Comparison of ENCODE assay signal across 10 cellular contexts in the genomic region with DNA sequence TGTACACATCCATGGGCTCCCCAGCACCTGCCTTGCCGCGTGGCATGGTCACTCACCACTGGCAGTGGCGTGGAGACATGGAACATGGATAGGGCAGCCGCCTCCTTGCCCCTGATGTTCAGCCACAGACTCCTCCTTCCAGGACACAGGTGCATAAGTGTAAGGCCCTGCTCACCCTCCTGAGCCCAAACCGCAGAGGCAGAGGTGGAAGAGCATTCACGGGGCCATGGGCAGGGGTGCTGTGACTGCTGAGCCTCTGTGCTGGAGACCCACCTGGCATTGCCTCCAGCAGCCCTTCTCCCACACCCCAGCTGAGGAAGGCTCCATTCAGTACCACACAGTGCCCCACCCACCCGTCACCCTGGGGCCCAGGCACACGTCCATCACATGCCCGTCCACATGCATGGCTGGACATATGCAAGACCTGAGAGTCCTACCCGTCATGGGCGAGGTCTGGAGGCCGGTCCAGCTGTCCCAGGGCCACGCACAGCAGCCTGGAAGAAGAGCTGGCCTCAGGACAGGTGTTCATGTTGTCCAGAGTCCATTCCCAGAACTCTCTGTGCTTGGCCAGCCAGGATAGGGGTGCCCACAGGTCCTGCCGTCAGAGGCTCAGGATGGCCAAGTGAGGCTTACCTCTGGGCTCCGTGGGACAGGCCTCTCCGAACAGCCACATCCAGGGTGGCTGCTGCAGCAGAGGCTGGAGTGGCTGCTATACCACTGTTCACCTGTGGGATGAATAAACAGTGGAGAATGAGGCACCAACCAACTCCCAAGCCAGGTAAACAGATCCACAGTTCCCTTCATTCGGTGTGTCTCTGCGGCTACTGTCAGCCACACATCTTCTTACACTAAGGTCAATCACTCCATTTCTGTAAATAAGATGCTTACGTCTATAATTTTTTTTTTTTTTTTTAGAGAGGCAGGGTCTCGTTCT. TPM values are rescaled to one million over a fixed set of nuclear protein-coding genes. Genes with fewer than 3 reads are reported as not detected.
DNase-seq lines count a peak whose midpoint lies in the region; ATAC-seq and TF ChIP-seq lines count a peak whose summit lies in the region.
"Had no signal": no experiment of that assay in that cellular context is flagged by ENCODE, and none has a peak within 500 bp of the region (broad histone marks: within the 10 kb centered on the region; RNA-seq: fewer than 3 reads in every experiment).

No MANE protein-coding gene starts in this region.

- no peak overlapping the region for H2AFZ ChIP-seq in DND-41 (ENCODE audit: low read depth, low read length)

- H3K4me1 ChIP-seq in DND-41 (ENCODE audit: insufficient read depth, low read length): peaks cover 65% of the 10 kb centered on the region

- peak overlapping the region in 1 of 2 experiments; percentile 99; a peak in 2 of 4 replicates for H3K4me3 ChIP-seq in DND-41 (ENCODE audit: low read depth in 1 of 2, low read length in 2 of 2)

- H3K27me3 ChIP-seq in DND-41 (ENCODE audit: insufficient read depth, low read length, poor library complexity): no peaks in the 10 kb centered on the region
- H3K27me3 ChIP-seq: SJCRH30 had no signal

- no peaks in the 10 kb centered on the region for H3K9me3 Mint-ChIP-seq in MCF 10A (ENCODE audit: unreplicated experiment)
- no peaks in the 10 kb centered on the region for H3K9me3 Mint-ChIP-seq in neural crest cell

- H3K4me3 Mint-ChIP-seq in MCF 10A (ENCODE audit: unreplicated experiment) (peak overlapping the region; percentile 96), neural crest cell (peak overlapping the region; percentile 83)

- H3K4me1 Mint-ChIP-seq in MCF 10A (ENCODE audit: insufficient read depth, unreplicated experiment) (peaks cover 10% of the 10 kb centered on the region), neural crest cell (peaks cover 39% of the 10 kb centered on the region)

- H3K27me3 Mint-ChIP-seq in MCF 10A (ENCODE audit: insufficient read depth, unreplicated experiment) (no peaks in the 10 kb centered on the region), neural crest cell (ENCODE audit: low read depth) (peaks cover 2% of the 10 kb centered on the region)

- peaks cover 20% of the 10 kb centered on the region for H3K36me3 Mint-ChIP-seq in MCF 10A (ENCODE audit: insufficient read depth, unreplicated experiment)
- peaks cover 2% of the 10 kb centered on the region for H3K36me3 Mint-ChIP-seq in neural crest cell (ENCODE audit: low read depth)

- BruUV-seq in MCF 10A (replicated peaks; lab: Mats Ljungman, UMichigan): no TSS peak

- intact Hi-C loops in MCF 10A (cut with micrococcal nuclease): no loop called here

- ATAC-seq in DND-41 (ENCODE audit: insufficient read depth, low read depth): no peak
- no peak for ATAC-seq in HG02798 (IDR thresholded peaks at IDR 0.05; ENCODE audit: poor library complexity, unreplicated experiment)
- ATAC-seq: sciatic nerve had no signal

- peaks cover 49% of the 10 kb centered on the region for H3K36me3 ChIP-seq in DND-41 (ENCODE audit: insufficient read depth, low read length)

- TF ChIP-seq CTCF in DND-41 (IDR thresholded peaks at IDR 0.05; ENCODE audit: borderline replicate concordance, extremely low read depth, low read length, poor library complexity, severe bottlenecking) (peak; percentile 39), MCF 10A (IDR thresholded peaks at IDR 0.05; ENCODE audit: unreplicated experiment) (no peak), neural crest cell (conservative IDR thresholded peaks at IDR 0.05) (peak; percentile 40)

- POLR2A ChIA-PET in MCF 10A (lab: Yijun Ruan, JAX): interaction anchor here (0.8 to 1.4 kb wide), 6 partner anchors 14 to 97 kb away, joined by 3 to 4 read pairs (median 3); a partner anchor contains a TSS

- peaks cover 54% of the 10 kb centered on the region for H4K20me1 ChIP-seq in DND-41 (ENCODE audit: insufficient read depth, low read length)

- peak overlapping the region; percentile 98 for H3K4me2 ChIP-seq in DND-41 (ENCODE audit: insufficient read depth, low read length)

- CTCF ChIA-PET in MCF 10A (lab: Yijun Ruan, JAX): interaction anchor here (0.7 kb wide), 1 partner anchor 197 kb away, joined by 3 read pairs; no protein-coding TSS in a partner anchor

- H3K27ac ChIP-seq in DND-41 (ENCODE audit: low read length): no peak overlapping the region; the same call in 1 of the 2 replicates

- H3K9ac ChIP-seq in DND-41 (ENCODE audit: low read depth, low read length): peak overlapping the region; percentile 87; the same call in 1 of the 2 replicates

- no peak overlapping the region for H3K27ac Mint-ChIP-seq in MCF 10A (ENCODE audit: low read depth, unreplicated experiment)
- no peak overlapping the region for H3K27ac Mint-ChIP-seq in neural crest cell (ENCODE audit: unreplicated experiment)

- H3K79me2 ChIP-seq in DND-41 (ENCODE audit: insufficient read depth, low read length): peaks cover 74% of the 10 kb centered on the region

- DNase-seq in DND-41: no peak
- DNase-seq in HuH-7.5 (ENCODE audit: low spot score): peak; percentile 80
- no peak for DNase-seq in MCF 10A (ENCODE audit: unreplicated experiment)
- no peak for DNase-seq in neural crest cell (ENCODE audit: low read depth, low spot score)
- no peak for DNase-seq in putamen (ENCODE audit: low spot score)
- no peak for DNase-seq in NCI-H226
- no peak for DNase-seq in NCI-H128 (lab: John Stamatoyannopoulos, UW; ENCODE audit: unreplicated experiment)
- DNase-seq: SJCRH30 had no signal

- H3K9me3 ChIP-seq in DND-41 (ENCODE audit: insufficient read depth, low read length, severe bottlenecking): no peaks in the 10 kb centered on the region
- H3K9me3 ChIP-seq: SJCRH30 had no signal

RNA-seq across cellular contexts. Expression of a gene that starts 1.7 kb away (rescaled TPM):
- total RNA-seq in MCF 10A (2022) (27.6 and 27.9 TPM in 2 replicates), neural crest cell (48.8 and 54.4 TPM in 2 replicates)

RNA-seq across cellular contexts. Expression of a gene that starts 4.6 kb away (rescaled TPM):
- total RNA-seq in MCF 10A (2022) (27.5 and 29.2 TPM in 2 replicates), neural crest cell (49.9 and 52.9 TPM in 2 replicates)

RNA-seq across cellular contexts. Expression of a gene that starts 15.0 kb away (rescaled TPM):
- total RNA-seq in MCF 10A (2022) (24.9 and 25.0 TPM in 2 replicates), neural crest cell (45.1 and 46.5 TPM in 2 replicates)

RNA-seq across cellular contexts. Expression of a gene that starts 23.7 kb away (rescaled TPM):
- total RNA-seq in MCF 10A (2022): 10.4 and 11.9 TPM in 2 replicates
- 15.9 and 16.3 TPM in 2 replicates for total RNA-seq in neural crest cell

RNA-seq across cellular contexts. Expression of a gene that starts 45.7 kb away (rescaled TPM):
- total RNA-seq in MCF 10A (2022): 16.1 and 21.9 TPM in 2 replicates
- total RNA-seq in neural crest cell: 24.3 and 24.5 TPM in 2 replicates
